7 cellular contexts compared by ENCODE assay signal in genomic region chr5:70900533-70901271, GRCh38. TPM values are rescaled to one million over a fixed set of nuclear protein-coding genes. Genes with fewer than 3 reads are reported as not detected.
DNase-seq lines count a peak whose midpoint lies in the region; ATAC-seq and TF ChIP-seq lines count a peak whose summit lies in the region.
"Not testable (repeated sequence)": the region's sequence is repeated elsewhere in the genome, so short reads cannot be mapped to it uniquely, and the experiment has no call there.

Gene SERF1A (plus strand): TSS chr5:70900669. CDS start chr5:70900870, 201 bp downstream.

- not testable (repeated sequence) for H3K4me1 Mint-ChIP-seq in activated CD8-positive, alpha-beta T cell treated with anti-CD3 and anti-CD28 coated beads, Interleukin-2, amount 10 ng/mL, durations not matched to agents 7 days and 5 days (ENCODE audit: low read depth); neural crest cell

- CTCF ChIA-PET in activated CD8-positive, alpha-beta T cell treated with anti-CD3 and anti-CD28 coated beads, Interleukin-2, amount 10 ng/mL, durations not matched to agents 7 days and 5 days (lab: Charles Lee) = not testable (repeated sequence)

- POLR2A ChIA-PET in activated CD8-positive, alpha-beta T cell treated with anti-CD3 and anti-CD28 coated beads, Interleukin-2, amount 10 ng/mL, durations not matched to agents 7 days and 5 days (lab: Charles Lee) = not testable (repeated sequence)

- H3K4me3 Mint-ChIP-seq in activated CD8-positive, alpha-beta T cell treated with anti-CD3 and anti-CD28 coated beads, Interleukin-2, amount 10 ng/mL, durations not matched to agents 7 days and 5 days; neural crest cell: not testable (repeated sequence)

- not testable (repeated sequence) for TF ChIP-seq CTCF in neural crest cell (conservative IDR thresholded peaks at IDR 0.05)

- peak; percentile 69 for ATAC-seq in GM18870 (IDR thresholded peaks at IDR 0.05; ENCODE audit: unreplicated experiment)
- ATAC-seq in GM21528 (IDR thresholded peaks at IDR 0.05; ENCODE audit: low FRiP score, unreplicated experiment) = peak; percentile 92
- ATAC-seq in HG02885 (IDR thresholded peaks at IDR 0.05; ENCODE audit: poor library complexity, unreplicated experiment) = peak; percentile 93
- ATAC-seq in HG03442 (IDR thresholded peaks at IDR 0.05; ENCODE audit: unreplicated experiment) = peak; percentile 88
- ATAC-seq in activated CD8-positive, alpha-beta T cell treated with anti-CD3 and anti-CD28 coated beads, Interleukin-2, amount 10 ng/mL, durations not matched to agents 7 days and 5 days = peak; percentile 95
- ATAC-seq in Right ventricle myocardium superior (ENCODE audit: poor library complexity) = peak; percentile 100

- H3K36me3 Mint-ChIP-seq in activated CD8-positive, alpha-beta T cell treated with anti-CD3 and anti-CD28 coated beads, Interleukin-2, amount 10 ng/mL, durations not matched to agents 7 days and 5 days (ENCODE audit: low read depth); neural crest cell (ENCODE audit: low read depth): not testable (repeated sequence)

- intact Hi-C loops in Right ventricle myocardium superior (cut with DNase I) = not testable (repeated sequence)

- not testable (repeated sequence) for H3K27me3 Mint-ChIP-seq in activated CD8-positive, alpha-beta T cell treated with anti-CD3 and anti-CD28 coated beads, Interleukin-2, amount 10 ng/mL, durations not matched to agents 7 days and 5 days (ENCODE audit: low read depth); neural crest cell (ENCODE audit: low read depth)

- H3K27ac Mint-ChIP-seq in activated CD8-positive, alpha-beta T cell treated with anti-CD3 and anti-CD28 coated beads, Interleukin-2, amount 10 ng/mL, durations not matched to agents 7 days and 5 days; neural crest cell (ENCODE audit: unreplicated experiment): not testable (repeated sequence)

- not testable (repeated sequence) for DNase-seq in activated CD8-positive, alpha-beta T cell treated with anti-CD3 and anti-CD28 coated beads, Interleukin-2, amount 10 ng/mL, durations not matched to agents 7 days and 5 days; Right ventricle myocardium superior; neural crest cell (ENCODE audit: low read depth, low spot score)

- not testable (repeated sequence) for H3K9me3 Mint-ChIP-seq in activated CD8-positive, alpha-beta T cell treated with anti-CD3 and anti-CD28 coated beads, Interleukin-2, amount 10 ng/mL, durations not matched to agents 7 days and 5 days (ENCODE audit: insufficient read depth); neural crest cell

RNA-seq across cellular contexts. Expression of gene SERF1A, which starts in this region (rescaled TPM):
- 1 to 10 TPM; 1.5 to 4.6 TPM for total RNA-seq in activated CD8-positive, alpha-beta T cell treated with anti-CD3 and anti-CD28 coated beads, Interleukin-2, amount 10 ng/mL, durations not matched to agents 7 days and 5 days
- total RNA-seq in Right ventricle myocardium superior (7.0 TPM), neural crest cell (12.3 and 20.1 TPM in 2 replicates)
